ENCODE assay signal across 1 cellular context in genomic region chr5:146463446-146463845, GRCh38.
TF ChIP-seq lines count a peak whose summit lies in the region.

No MANE protein-coding gene starts in this region.

TF ChIP-seq in HepG2, 621 proteins besides CTCF, POLR2A, EP300 and RAD21:
- TF ChIP-seq ZNF20 (CRISPR knock-in tag; IDR thresholded peaks at IDR 0.05): no peak
- TF ChIP-seq RBM22 (optimal IDR thresholded peaks at IDR 0.05; ENCODE audit: low read length): peak; percentile 73
- TF ChIP-seq KDM5B (CRISPR knock-in tag; IDR thresholded peaks at IDR 0.05; ENCODE audit: borderline replicate concordance): no peak
- no peak for TF ChIP-seq ZNF598 (CRISPR knock-in tag; IDR thresholded peaks at IDR 0.05; ENCODE audit: borderline replicate concordance)
- no peak for TF ChIP-seq NCOA1 (CRISPR knock-in tag; IDR thresholded peaks at IDR 0.05)
- TF ChIP-seq ZNF773 (CRISPR knock-in tag; IDR thresholded peaks at IDR 0.05; ENCODE audit: borderline replicate concordance): no peak
